Comparison of ENCODE assay signal across 25 cellular contexts in the genomic region with DNA sequence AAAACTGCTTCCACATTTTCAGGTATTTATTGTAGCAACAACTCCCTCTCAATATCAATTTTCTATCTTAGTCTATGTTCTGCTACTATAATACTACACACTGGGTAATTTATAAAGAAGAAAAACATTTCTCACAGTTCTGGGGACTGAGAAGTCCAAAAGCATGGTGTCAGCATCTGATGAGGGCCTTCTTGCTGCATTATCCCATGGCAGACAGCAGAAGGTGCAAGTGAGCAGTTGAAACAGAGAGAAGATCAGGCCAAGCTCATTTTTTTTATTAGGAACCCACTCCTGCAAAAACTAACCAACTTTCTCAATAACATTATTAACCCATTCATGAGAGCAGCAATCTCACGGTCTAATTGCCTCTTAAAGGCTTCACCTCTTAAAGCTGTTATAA.
DNase-seq lines count a peak whose midpoint lies in the region; ATAC-seq and TF ChIP-seq lines count a peak whose summit lies in the region.
"Had no signal": no experiment of that assay in that cellular context is flagged by ENCODE, and none has a peak within 500 bp of the region (broad histone marks: within the 10 kb centered on the region; RNA-seq: fewer than 3 reads in every experiment).

No MANE protein-coding gene starts in this region.

- no peaks in the 10 kb centered on the region for H3K9me2 ChIP-seq in GM23248 (ENCODE audit: insufficient read depth)
- no peaks in the 10 kb centered on the region for H3K9me2 ChIP-seq in PC-3 (replicated peaks; ENCODE audit: low read length)

- in situ Hi-C loops in GM23248 (cut with MboI), result no loop called here

- BruUV-seq in PC-3 (replicated peaks; lab: Mats Ljungman, UMichigan), result no TSS peak

- H3K4me1 ChIP-seq in GM23248 (ENCODE audit: insufficient read depth) (no peaks in the 10 kb centered on the region), PC-3 (ENCODE audit: insufficient read depth, low read length) (no peaks in the 10 kb centered on the region)

- intact Hi-C loops in PC-3 (cut with micrococcal nuclease), result no loop called here

- no peaks in the 10 kb centered on the region for H4K20me1 ChIP-seq in GM23248 (ENCODE audit: insufficient read depth)
- no peaks in the 10 kb centered on the region for H4K20me1 ChIP-seq in PC-3 (ENCODE audit: low read length)

- ATAC-seq in PC-3, result no peak
- ATAC-seq: activated T-cell treated with anti-CD3 and anti-CD28 coated beads, Interleukin-2, amount 50 U/mL, for 4 hours; heart right ventricle had no signal

- H3K4me3 ChIP-seq in GM23248 (no peak overlapping the region), PC-3 (ENCODE audit: low read length) (no peak overlapping the region), fibroblast of mammary gland (ENCODE audit: control insufficient read depth, low read depth, low read length) (no peak overlapping the region)
- H3K4me3 ChIP-seq: heart right ventricle, lung, PC-9, skin epidermis, tibial artery had no signal

- H3K9ac ChIP-seq in GM23248, result no peak overlapping the region
- no peak overlapping the region for H3K9ac ChIP-seq in PC-3 (ENCODE audit: low read length)

- no peaks in the 10 kb centered on the region for H3K27me3 ChIP-seq in GM23248 (replicated peaks; ENCODE audit: insufficient read depth)
- no peaks in the 10 kb centered on the region for H3K27me3 ChIP-seq in PC-3 (ENCODE audit: low read length)
- H3K27me3 ChIP-seq: heart right ventricle, tibial artery had no signal

- H3K79me2 ChIP-seq in GM23248 (ENCODE audit: insufficient read depth) (no peaks in the 10 kb centered on the region), PC-3 (ENCODE audit: low read length) (no peaks in the 10 kb centered on the region)

- H3K27ac ChIP-seq in GM23248 (no peak overlapping the region), PC-3 (ENCODE audit: low read length) (no peak overlapping the region)
- H3K27ac ChIP-seq: heart right ventricle, PC-9, skin epidermis, tibial artery, VCaP had no signal

- TF ChIP-seq CTCF in AG09319 (IDR thresholded peaks at IDR 0.05; ENCODE audit: low read depth, low read length), result peak; percentile 5
- TF ChIP-seq CTCF in PC-3 (conservative IDR thresholded peaks at IDR 0.05; ENCODE audit: low read depth, low read length), result 0 out of 2 replicates have a peak, but pooled peaks have one; percentile 9
- peak; percentile 6 for TF ChIP-seq CTCF in fibroblast of mammary gland (conservative IDR thresholded peaks at IDR 0.05; ENCODE audit: control insufficient read depth, insufficient read depth, low read depth, low read length)

- H3K36me3 ChIP-seq in GM23248 (ENCODE audit: low read depth) (no peaks in the 10 kb centered on the region), PC-3 (ENCODE audit: low read depth, low read length) (no peaks in the 10 kb centered on the region)
- H3K36me3 ChIP-seq: heart right ventricle, tibial artery had no signal

- H2AFZ ChIP-seq in GM23248 (no peak overlapping the region), PC-3 (ENCODE audit: low read length) (no peak overlapping the region)
- H2AFZ ChIP-seq: PC-9 had no signal

- H3F3A ChIP-seq in GM23248 (ENCODE audit: insufficient read depth) (no peaks in the 10 kb centered on the region), PC-3 (ENCODE audit: low read length, unreplicated experiment) (no peaks in the 10 kb centered on the region)

- CTCF ChIA-PET in PC-3 (lab: Charles Lee), result no interaction called here

- H3K4me2 ChIP-seq in GM23248 (ENCODE audit: unreplicated experiment) (no peak overlapping the region), PC-3 (ENCODE audit: low read length) (no peak overlapping the region)
- H3K4me2 ChIP-seq: PC-9 had no signal

- WGBS in GM23248 (ENCODE audit: low coverage in 1 of 2, low lambda C conversion rate in 2 of 2, missing lambda C conversion rate in 2 of 2), 2 experiments, result 16 to 21% methylated on average over 1 of the region's 1 CpG

- POLR2A ChIA-PET in PC-3 (lab: Charles Lee; ENCODE audit: unreplicated experiment), result no interaction called here

- DNase-seq in AG09319 (ENCODE audit: extremely low read depth, low read depth) (no peak), GM23248 (peak; percentile 11), PC-3 (no peak), fibroblast of mammary gland (ENCODE audit: low read depth) (no peak), NCI-H2227 (lab: John Stamatoyannopoulos, UW; ENCODE audit: unreplicated experiment) (no peak), NCI-H1436 treated with DMSO at 0.1 percent for 48 hours (lab: John Stamatoyannopoulos, UW) (no peak)
- no peak for DNase-seq in stimulated activated CD8-positive, alpha-beta memory T cell treated with anti-CD3 and anti-CD28 coated beads, Interleukin-4, amount 100 ng/mL, for 48 hours
- DNase-seq: activated CD4-positive, alpha-beta T cell treated with anti-CD3 and anti-CD28 coated beads for 48 hours; activated naive CD4-positive, alpha-beta T cell; activated T-cell treated with anti-CD3 and anti-CD28 coated beads, Interleukin-2, amount 50 U/mL, for 4 hours; cerebellar nuclear complex; HCEC 1CT; heart right ventricle; KBM-7; kidney glomerular epithelial cell; NCI-H1694; NCI-H2171 treated with DMSO at 0.1 percent for 48 hours; NCI-H524; nephron progenitor cell; PC-9; SHP77; tibial artery had no signal

- H3K9me3 ChIP-seq in GM23248 (ENCODE audit: low read depth), result no peaks in the 10 kb centered on the region
- no peaks in the 10 kb centered on the region for H3K9me3 ChIP-seq in PC-3 (ENCODE audit: low read length)
